Comparison of ENCODE assay signal across 16 cellular contexts in genomic region chr14:26845106-26845818, GRCh38.
DNase-seq lines count a peak whose midpoint lies in the region; ATAC-seq and TF ChIP-seq lines count a peak whose summit lies in the region.
"Had no signal": no experiment of that assay in that cellular context is flagged by ENCODE, and none has a peak within 500 bp of the region (broad histone marks: within the 10 kb centered on the region; RNA-seq: fewer than 3 reads in every experiment).

No MANE protein-coding gene starts in this region.

- H3K27ac ChIP-seq in mucosa of rectum (ENCODE audit: low read depth in 2 of 2, low read length in 2 of 2) (peak overlapping the region; percentile 10 to 35), uterus (no peak overlapping the region)
- H3K27ac ChIP-seq: BLaER1 had no signal

- H3K9me3 ChIP-seq in mucosa of rectum (ENCODE audit: control insufficient read depth in 2 of 2, low read length in 2 of 2): no peaks in the 10 kb centered on the region
- H3K9me3 ChIP-seq in uterus: no peaks in the 10 kb centered on the region
- H3K9me3 ChIP-seq: BLaER1 had no signal

- H3K9ac ChIP-seq in mucosa of rectum (ENCODE audit: low read depth in 1 of 2, low read length in 2 of 2): no peak overlapping the region
- H3K9ac ChIP-seq: BLaER1 had no signal

- intact Hi-C loops in uterus (cut with DNase I; ENCODE audit: low total_unique reads): no loop called here

- no peak for ATAC-seq in activated T-cell treated with anti-CD3 and anti-CD28 coated beads, Interleukin-2, amount 50 U/mL, for 72 hours (replicated peaks in 1 of 2)
- no peak for ATAC-seq in stimulated activated effector memory CD8-positive, alpha-beta T cell treated with anti-CD3 and anti-CD28 coated beads, Interleukin-12 subunit alpha, Interleukin-12 subunit beta, amount 100 ng/mL, for 72 hours
- no peak for ATAC-seq in HG03439 (IDR thresholded peaks at IDR 0.05; ENCODE audit: unreplicated experiment)
- ATAC-seq: CD8-positive, alpha-beta T cell; HCT116 had no signal

- TF ChIP-seq CTCF in glutamatergic neuron (IDR thresholded peaks at IDR 0.05; ENCODE audit: partially characterized antibody, unreplicated experiment): no peak
- TF ChIP-seq CTCF in uterus (IDR thresholded peaks at IDR 0.05): no peak

- H3K4me1 ChIP-seq in mucosa of rectum (ENCODE audit: control insufficient read depth in 2 of 2, insufficient read depth in 2 of 2, low read length in 2 of 2) (peaks cover 11 to 21% of the 10 kb centered on the region in 2 donors), uterus (peaks cover 0 to 6% of the 10 kb centered on the region in 2 donors)
- H3K4me1 ChIP-seq: BLaER1 had no signal

- no peak for TF ChIP-seq POLR2A in uterus (IDR thresholded peaks at IDR 0.05)

- H3K36me3 ChIP-seq in mucosa of rectum (ENCODE audit: control insufficient read depth in 2 of 2, insufficient read depth in 2 of 2, low read length in 2 of 2) (no peaks in the 10 kb centered on the region), uterus (no peaks in the 10 kb centered on the region)
- H3K36me3 ChIP-seq: BLaER1 had no signal

- H3K36me3 Mint-ChIP-seq in activated T-cell treated with anti-CD3 and anti-CD28 coated beads, Interleukin-2, amount 50 U/mL, for 72 hours (ENCODE audit: insufficient read depth in 2 of 2): peaks cover 0 to 1% of the 10 kb centered on the region in 2 donors
- H3K36me3 Mint-ChIP-seq in glutamatergic neuron (ENCODE audit: unreplicated experiment): no peaks in the 10 kb centered on the region
- H3K36me3 Mint-ChIP-seq in stimulated activated effector memory CD8-positive, alpha-beta T cell treated with anti-CD3 and anti-CD28 coated beads, Interleukin-12 subunit alpha, Interleukin-12 subunit beta, amount 100 ng/mL, for 72 hours: no peaks in the 10 kb centered on the region
- H3K36me3 Mint-ChIP-seq: CD8-positive, alpha-beta T cell had no signal

- H3K9me3 Mint-ChIP-seq in activated T-cell treated with anti-CD3 and anti-CD28 coated beads, Interleukin-2, amount 50 U/mL, for 72 hours: peaks cover 6 to 16% of the 10 kb centered on the region in 2 donors
- no peaks in the 10 kb centered on the region for H3K9me3 Mint-ChIP-seq in glutamatergic neuron (ENCODE audit: unreplicated experiment)
- peaks cover 22% of the 10 kb centered on the region for H3K9me3 Mint-ChIP-seq in stimulated activated effector memory CD8-positive, alpha-beta T cell treated with anti-CD3 and anti-CD28 coated beads, Interleukin-12 subunit alpha, Interleukin-12 subunit beta, amount 100 ng/mL, for 72 hours

- no peak for DNase-seq in activated T-cell treated with anti-CD3 and anti-CD28 coated beads, Interleukin-2, amount 50 U/mL, for 72 hours
- no peak for DNase-seq in activated T-cell treated with anti-CD3 and anti-CD28 coated beads, Interleukin-2, amount 50 U/mL, for 48 hours
- no peak for DNase-seq in glutamatergic neuron
- DNase-seq in stimulated activated effector memory CD8-positive, alpha-beta T cell treated with anti-CD3 and anti-CD28 coated beads, Interleukin-12 subunit alpha, Interleukin-12 subunit beta, amount 100 ng/mL, for 72 hours (ENCODE audit: low spot score in 2 of 2): no peak
- DNase-seq in uterus: no peak
- DNase-seq in D341Med (ENCODE audit: low spot score): no peak
- DNase-seq: 8988T; CD8-positive, alpha-beta T cell; DMS79 treated with DMSO at 0.1 percent for 48 hours; NCI-H1436 treated with DMSO at 0.1 percent for 48 hours; NCI-H2081; NCI-H774 had no signal

- no peaks in the 10 kb centered on the region for H3K27me3 Mint-ChIP-seq in activated T-cell treated with anti-CD3 and anti-CD28 coated beads, Interleukin-2, amount 50 U/mL, for 72 hours (ENCODE audit: low read depth)
- H3K27me3 Mint-ChIP-seq in glutamatergic neuron (ENCODE audit: unreplicated experiment): no peaks in the 10 kb centered on the region

- H3K4me1 Mint-ChIP-seq in activated T-cell treated with anti-CD3 and anti-CD28 coated beads, Interleukin-2, amount 50 U/mL, for 72 hours (ENCODE audit: low read depth): no peaks in the 10 kb centered on the region
- peaks cover 31% of the 10 kb centered on the region for H3K4me1 Mint-ChIP-seq in glutamatergic neuron (ENCODE audit: low read depth, unreplicated experiment)
- no peaks in the 10 kb centered on the region for H3K4me1 Mint-ChIP-seq in stimulated activated effector memory CD8-positive, alpha-beta T cell treated with anti-CD3 and anti-CD28 coated beads, Interleukin-12 subunit alpha, Interleukin-12 subunit beta, amount 100 ng/mL, for 72 hours

- H3K27me3 ChIP-seq in mucosa of rectum (ENCODE audit: control insufficient read depth in 2 of 2, insufficient read depth in 2 of 2, low read length in 2 of 2) (no peaks in the 10 kb centered on the region), uterus (no peaks in the 10 kb centered on the region)
- H3K27me3 ChIP-seq: BLaER1 had no signal

- peak overlapping the region; percentile 10 for H3K27ac Mint-ChIP-seq in activated T-cell treated with anti-CD3 and anti-CD28 coated beads, Interleukin-2, amount 50 U/mL, for 72 hours
- peak overlapping the region; percentile 64 for H3K27ac Mint-ChIP-seq in glutamatergic neuron (ENCODE audit: unreplicated experiment)
- no peak overlapping the region for H3K27ac Mint-ChIP-seq in stimulated activated effector memory CD8-positive, alpha-beta T cell treated with anti-CD3 and anti-CD28 coated beads, Interleukin-12 subunit alpha, Interleukin-12 subunit beta, amount 100 ng/mL, for 72 hours
- H3K27ac Mint-ChIP-seq: CD8-positive, alpha-beta T cell had no signal

- no peak overlapping the region for H3K4me3 Mint-ChIP-seq in activated T-cell treated with anti-CD3 and anti-CD28 coated beads, Interleukin-2, amount 50 U/mL, for 72 hours
- H3K4me3 Mint-ChIP-seq in glutamatergic neuron (ENCODE audit: unreplicated experiment): no peak overlapping the region
- no peak overlapping the region for H3K4me3 Mint-ChIP-seq in stimulated activated effector memory CD8-positive, alpha-beta T cell treated with anti-CD3 and anti-CD28 coated beads, Interleukin-12 subunit alpha, Interleukin-12 subunit beta, amount 100 ng/mL, for 72 hours
- H3K4me3 Mint-ChIP-seq: CD8-positive, alpha-beta T cell had no signal

- H3K4me3 ChIP-seq in mucosa of rectum (ENCODE audit: low read length in 2 of 2): peak overlapping the region in 1 of 2 donors; percentile 32
- no peak overlapping the region for H3K4me3 ChIP-seq in uterus
- H3K4me3 ChIP-seq: BLaER1 had no signal

Comparison
In these comparisons a context has a peak if more than half of its experiments do, and no peak if none do; other contexts are left out.
1. H3K27ac ChIP-seq: peak in mucosa of rectum (2 of 2); none in uterus (0 of 2).